ENCODE assay signal across 1 cellular context in the genomic region with DNA sequence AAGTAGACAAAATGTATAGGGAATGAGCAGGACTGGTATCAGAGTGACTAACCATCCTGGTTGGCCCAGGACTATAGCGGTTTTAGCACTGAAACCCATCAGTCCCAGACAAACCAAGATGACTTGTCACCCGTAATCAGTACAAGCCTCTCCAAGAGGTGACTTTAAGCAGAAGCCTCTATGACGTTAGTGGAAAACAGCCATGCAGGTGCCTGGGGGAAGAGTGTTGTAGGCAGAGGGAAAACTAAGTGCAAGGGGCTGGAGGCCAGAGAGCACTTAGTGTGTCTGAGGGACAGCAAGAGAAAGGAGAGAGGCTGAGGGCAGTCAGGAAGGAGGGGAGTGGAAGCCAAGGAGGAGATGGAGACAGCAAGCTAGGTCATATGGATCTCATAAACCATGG.
TF ChIP-seq lines count a peak whose summit lies in the region.

No MANE protein-coding gene starts in this region.

TF ChIP-seq in HepG2, 621 proteins besides CTCF, POLR2A, EP300 and RAD21:
- TF ChIP-seq YY1 (IDR thresholded peaks at IDR 0.05; ENCODE audit: insufficient read depth, insufficient replicate concordance, low read depth, low read length) (no peak), SP4 (CRISPR knock-in tag; IDR thresholded peaks at IDR 0.05) (0 out of 2 replicates have a peak, but pooled peaks have one; percentile 23), NCOA2 (CRISPR knock-in tag; IDR thresholded peaks at IDR 0.05) (no peak)
- TF ChIP-seq, protein P1, sequence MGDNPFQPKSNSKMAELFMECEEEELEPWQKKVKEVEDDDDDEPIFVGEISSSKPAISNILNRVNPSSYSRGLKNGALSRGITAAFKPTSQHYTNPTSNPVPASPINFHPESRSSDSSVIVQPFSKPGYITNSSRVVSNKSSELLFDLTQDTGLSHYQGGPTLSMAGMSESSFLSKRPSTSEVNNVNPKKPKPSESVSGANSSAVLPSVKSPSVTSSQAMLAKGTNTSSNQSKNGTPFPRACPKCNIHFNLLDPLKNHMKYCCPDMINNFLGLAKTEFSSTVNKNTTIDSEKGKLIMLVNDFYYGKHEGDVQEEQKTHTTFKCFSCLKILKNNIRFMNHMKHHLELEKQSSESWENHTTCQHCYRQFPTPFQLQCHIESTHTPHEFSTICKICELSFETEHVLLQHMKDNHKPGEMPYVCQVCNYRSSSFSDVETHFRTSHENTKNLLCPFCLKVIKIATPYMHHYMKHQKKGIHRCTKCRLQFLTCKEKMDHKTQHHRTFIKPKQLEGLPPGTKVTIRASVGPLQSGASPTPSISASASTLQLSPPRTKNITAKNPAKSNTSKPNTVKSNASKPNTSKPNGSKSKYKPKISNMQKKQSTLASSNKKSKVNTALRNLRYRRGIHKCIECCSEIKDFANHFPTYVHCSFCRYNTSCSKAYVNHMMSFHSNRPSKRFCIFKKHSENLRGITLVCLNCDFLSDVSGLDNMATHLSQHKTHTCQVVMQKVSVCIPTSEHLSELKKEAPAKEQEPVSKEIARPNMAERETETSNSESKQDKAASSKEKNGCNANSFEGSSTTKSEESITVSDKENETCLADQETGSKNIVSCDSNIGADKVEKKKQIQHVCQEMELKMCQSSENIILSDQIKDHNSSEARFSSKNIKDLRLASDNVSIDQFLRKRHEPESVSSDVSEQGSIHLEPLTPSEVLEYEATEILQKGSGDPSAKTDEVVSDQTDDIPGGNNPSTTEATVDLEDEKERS (CRISPR knock-in tag; IDR thresholded peaks at IDR 0.05): no peak
- TF ChIP-seq, protein P2, sequence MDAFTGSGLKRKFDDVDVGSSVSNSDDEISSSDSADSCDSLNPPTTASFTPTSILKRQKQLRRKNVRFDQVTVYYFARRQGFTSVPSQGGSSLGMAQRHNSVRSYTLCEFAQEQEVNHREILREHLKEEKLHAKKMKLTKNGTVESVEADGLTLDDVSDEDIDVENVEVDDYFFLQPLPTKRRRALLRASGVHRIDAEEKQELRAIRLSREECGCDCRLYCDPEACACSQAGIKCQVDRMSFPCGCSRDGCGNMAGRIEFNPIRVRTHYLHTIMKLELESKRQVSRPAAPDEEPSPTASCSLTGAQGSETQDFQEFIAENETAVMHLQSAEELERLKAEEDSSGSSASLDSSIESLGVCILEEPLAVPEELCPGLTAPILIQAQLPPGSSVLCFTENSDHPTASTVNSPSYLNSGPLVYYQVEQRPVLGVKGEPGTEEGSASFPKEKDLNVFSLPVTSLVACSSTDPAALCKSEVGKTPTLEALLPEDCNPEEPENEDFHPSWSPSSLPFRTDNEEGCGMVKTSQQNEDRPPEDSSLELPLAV (CRISPR knock-in tag; conservative IDR thresholded peaks at IDR 0.05; ENCODE audit: low read depth): no peak
